ENCODE assay signal across 9 cellular contexts in the genomic region with DNA sequence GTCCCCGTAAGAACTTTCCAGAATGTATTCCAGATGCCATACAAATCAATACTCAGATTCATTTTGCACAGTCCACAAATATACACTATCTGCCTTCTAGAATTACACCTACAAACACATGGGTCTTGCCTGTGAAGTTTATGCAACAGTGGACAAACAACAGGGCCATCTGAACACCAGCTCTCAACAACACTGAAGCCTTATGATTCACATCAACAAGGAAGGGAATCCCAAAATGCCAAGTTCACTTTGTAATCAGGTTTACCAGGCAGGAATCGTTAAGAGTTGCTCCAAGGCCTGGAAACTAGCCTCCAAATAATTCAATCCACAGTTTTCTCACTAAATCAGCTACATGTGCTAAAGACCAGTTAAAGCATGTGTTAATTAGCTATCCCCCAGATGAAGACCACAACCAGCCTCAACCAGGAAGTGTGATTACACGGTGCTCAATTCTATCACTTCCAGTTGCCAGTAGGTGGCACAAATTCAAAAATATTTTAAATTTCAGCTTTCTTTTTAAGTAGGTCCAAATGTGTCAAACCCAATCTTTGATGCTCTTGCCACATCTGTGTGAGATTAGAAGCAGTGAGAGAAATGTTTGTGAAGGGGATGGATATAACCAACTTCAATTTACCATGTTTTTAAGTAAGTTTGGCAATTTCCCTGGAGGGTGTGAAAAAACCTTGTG.
DNase-seq lines count a peak whose midpoint lies in the region; ATAC-seq and TF ChIP-seq lines count a peak whose summit lies in the region.
"Had no signal": no experiment of that assay in that cellular context is flagged by ENCODE, and none has a peak within 500 bp of the region (broad histone marks: within the 10 kb centered on the region; RNA-seq: fewer than 3 reads in every experiment).

No MANE protein-coding gene starts in this region.

- no peaks in the 10 kb centered on the region for H3K4me1 Mint-ChIP-seq in CD8-positive, alpha-beta memory T cell

- peaks cover 0 to 5% of the 10 kb centered on the region in 2 donors for H3K27me3 Mint-ChIP-seq in CD8-positive, alpha-beta memory T cell

- ATAC-seq in SK-N-SH treated with all-trans-retinoic acid at 6 μM for 48 hours: peak; percentile 56; the same call in 1 of the 3 replicates
- no peak for ATAC-seq in HG02973 (IDR thresholded peaks at IDR 0.05; ENCODE audit: unreplicated experiment)
- no peak for ATAC-seq in left colon

- CTCF ChIA-PET in CD8-positive, alpha-beta memory T cell (lab: Charles Lee): no interaction called here

- no peak overlapping the region for H2AFZ ChIP-seq in hepatocyte

- H3K36me3 Mint-ChIP-seq in CD8-positive, alpha-beta memory T cell: no peaks in the 10 kb centered on the region

- 59% methylated on average over 3 of the region's 3 CpGs for WGBS in hepatocyte (ENCODE audit: low lambda C conversion rate, missing lambda C conversion rate)

- no peak overlapping the region for H3K4me3 Mint-ChIP-seq in CD8-positive, alpha-beta memory T cell

- peaks cover 0 to 10% (median 2%) of the 10 kb centered on the region in 5 donors for H3K9me3 Mint-ChIP-seq in CD8-positive, alpha-beta memory T cell

- no peaks in the 10 kb centered on the region for H3K36me3 ChIP-seq in hepatocyte (replicated peaks; ENCODE audit: insufficient read depth, low read depth)
- no peaks in the 10 kb centered on the region for H3K36me3 ChIP-seq in CD8-positive, alpha-beta memory T cell (ENCODE audit: insufficient read depth, low read length)

- H3K9me3 ChIP-seq in hepatocyte (ENCODE audit: low read depth): no peaks in the 10 kb centered on the region
- H3K9me3 ChIP-seq in CD8-positive, alpha-beta memory T cell (ENCODE audit: low read length): no peaks in the 10 kb centered on the region

- H3K27ac ChIP-seq in HL-60 (replicated peaks): no peak overlapping the region
- no peak overlapping the region for H3K27ac ChIP-seq in hepatocyte
- no peak overlapping the region for H3K27ac ChIP-seq in CD8-positive, alpha-beta memory T cell (ENCODE audit: low read depth, low read length)

- POLR2A ChIA-PET in CD8-positive, alpha-beta memory T cell (lab: Charles Lee): no interaction called here

- H3K9me2 ChIP-seq in hepatocyte (replicated peaks; ENCODE audit: insufficient read depth): no peaks in the 10 kb centered on the region

- no peaks in the 10 kb centered on the region for H4K20me1 ChIP-seq in hepatocyte (ENCODE audit: insufficient read depth, poor library complexity, severe bottlenecking)

- H3K4me2 ChIP-seq in hepatocyte: no peak overlapping the region

- no peaks in the 10 kb centered on the region for H3K79me2 ChIP-seq in hepatocyte

- H3K27ac Mint-ChIP-seq in CD8-positive, alpha-beta memory T cell: no peak overlapping the region

- intact Hi-C loops in left colon (cut with DNase I, micrococcal nuclease): no loop called here

- peak; percentile 10 for TF ChIP-seq CTCF in HL-60 (IDR thresholded peaks at IDR 0.05; ENCODE audit: insufficient read depth, low read length)
- peak; percentile 42 for TF ChIP-seq CTCF in hepatocyte (IDR thresholded peaks at IDR 0.05; ENCODE audit: poor library complexity)

- DNase-seq in AML-193 (lab: John Stamatoyannopoulos, UW): peak; percentile 20 to 30
- no peak for DNase-seq in HL-60 (ENCODE audit: low read depth in 1 of 2, low spot score in 1 of 2)
- no peak for DNase-seq in hepatocyte (ENCODE audit: low spot score)
- DNase-seq in CD8-positive, alpha-beta memory T cell: no peak
- no peak for DNase-seq in left colon
- no peak for DNase-seq in SHP77 treated with DMSO at 0.1 percent for 48 hours (lab: John Stamatoyannopoulos, UW)
- DNase-seq: stimulated activated naive CD4-positive, alpha-beta T cell treated with Interleukin-2 at 50 U/mL for 16 hours had no signal

- H3K4me3 ChIP-seq in HL-60 (replicated peaks; ENCODE audit: insufficient read depth, low read length): no peak overlapping the region
- no peak overlapping the region for H3K4me3 ChIP-seq in hepatocyte
- H3K4me3 ChIP-seq in CD8-positive, alpha-beta memory T cell (ENCODE audit: low read length): no peak overlapping the region

- H3K27me3 ChIP-seq in HL-60 (ENCODE audit: insufficient read depth, poor library complexity, severe bottlenecking) (no peaks in the 10 kb centered on the region), hepatocyte (no peaks in the 10 kb centered on the region)
- H3K27me3 ChIP-seq in CD8-positive, alpha-beta memory T cell (ENCODE audit: insufficient read depth, low read length, poor library complexity, severe bottlenecking): no peaks in the 10 kb centered on the region

- no peaks in the 10 kb centered on the region for H3K4me1 ChIP-seq in hepatocyte (ENCODE audit: insufficient read depth)
- no peaks in the 10 kb centered on the region for H3K4me1 ChIP-seq in CD8-positive, alpha-beta memory T cell (ENCODE audit: insufficient read depth, low read length)

TF ChIP-seq in SK-N-SH treated with all-trans-retinoic acid at 6 μM for 48 hours, 23 proteins besides CTCF, POLR2A, EP300 and RAD21:
- TF ChIP-seq ZNF565 (CRISPR knock-in tag; conservative IDR thresholded peaks at IDR 0.05; ENCODE audit: low read depth) (no peak), ZFP3 (CRISPR knock-in tag; IDR thresholded peaks at IDR 0.05) (no peak), BACH2 (CRISPR knock-in tag; IDR thresholded peaks at IDR 0.05; ENCODE audit: borderline replicate concordance) (no peak), ZNF8 (CRISPR knock-in tag; IDR thresholded peaks at IDR 0.05) (no peak), TCF4 (CRISPR knock-in tag; IDR thresholded peaks at IDR 0.05; ENCODE audit: borderline replicate concordance) (no peak)

Comparison
In these comparisons a context has a peak if more than half of its experiments do, and no peak if none do; other contexts are left out.
1. DNase-seq: peak in AML-193 (2 of 2); none in HL-60 (0 of 2), hepatocyte (single experiment), CD8-positive, alpha-beta memory T cell (0 of 5), left colon (0 of 2) and SHP77 treated with DMSO at 0.1 percent for 48 hours (single experiment).